ENCODE assay signal across 10 cellular contexts in the genomic region with DNA sequence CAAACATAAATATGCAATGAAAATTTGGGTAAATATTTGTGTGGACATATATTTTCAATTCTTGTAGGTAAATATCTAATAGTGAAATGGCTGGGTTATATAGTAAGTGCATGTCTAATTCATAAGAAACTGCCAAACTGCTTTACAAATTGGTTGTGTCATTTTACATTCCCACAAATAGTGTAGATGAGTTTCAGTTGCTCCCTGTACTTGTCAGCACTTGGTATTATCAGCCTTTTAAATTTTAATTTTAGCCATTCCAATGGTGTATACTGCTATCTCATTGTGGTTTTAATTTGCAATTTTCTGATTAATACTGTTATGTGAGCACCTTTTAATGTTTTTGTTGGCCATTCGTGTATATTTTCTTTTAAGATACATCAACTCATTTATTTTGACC.
"Had no signal": no experiment of that assay in that cellular context is flagged by ENCODE, and none has a peak within 500 bp of the region (broad histone marks: within the 10 kb centered on the region; RNA-seq: fewer than 3 reads in every experiment).

No MANE protein-coding gene starts in this region.

- H3K9ac ChIP-seq: GM23248 had no signal

- FAIRE-seq: H1, H54 had no signal

- H3K36me3 ChIP-seq: HAP-1 had no signal

- H3K4me1 ChIP-seq: HAP-1 had no signal

- H3K4me3 ChIP-seq: GM23248, GM23338, HAP-1 had no signal

- H3K4me2 ChIP-seq: GM23338 had no signal

- DNase-seq: GM23248, GOT3, H7, H9, HFFc6 had no signal

- H3K27ac ChIP-seq: GM23248 had no signal

- ATAC-seq: GM23338, HCT116 had no signal

- H3K9me3 ChIP-seq: HAP-1 had no signal

- H2AFZ ChIP-seq: GM23248, GM23338 had no signal
